In genomic region chr14:24176599-24176998, GRCh38 we compare ENCODE assay signal across 25 cellular contexts. TPM values are rescaled to one million over a fixed set of nuclear protein-coding genes. Genes with fewer than 3 reads are reported as not detected.
DNase-seq lines count a peak whose midpoint lies in the region; ATAC-seq, FAIRE-seq and TF ChIP-seq lines count a peak whose summit lies in the region.
"Had no signal": no experiment of that assay in that cellular context is flagged by ENCODE, and none has a peak within 500 bp of the region (broad histone marks: within the 10 kb centered on the region; RNA-seq: fewer than 3 reads in every experiment).

No MANE protein-coding gene starts in this region.

- peaks cover 22% of the 10 kb centered on the region for H4K20me1 ChIP-seq in neural progenitor cell (ENCODE audit: low read depth)

- H3K27me3 ChIP-seq in Caco-2 (replicated peaks; ENCODE audit: control insufficient read depth, insufficient read depth, low read length), result no peaks in the 10 kb centered on the region
- no peaks in the 10 kb centered on the region for H3K27me3 ChIP-seq in neural progenitor cell
- H3K27me3 ChIP-seq: SJCRH30 had no signal

- POLR2A ChIA-PET in Caco-2 (lab: Charles Lee), result no interaction called here

- no peak for FAIRE-seq in GM12891 (lab: Jason Lieb, UNC)
- FAIRE-seq: GM19239, RCC 7860 had no signal

- H3K9me3 Mint-ChIP-seq in Caco-2 (ENCODE audit: unreplicated experiment) (no peaks in the 10 kb centered on the region), neural progenitor cell (peaks cover 3% of the 10 kb centered on the region)
- H3K9me3 Mint-ChIP-seq in central memory CD8-positive, alpha-beta T cell, result no peaks in the 10 kb centered on the region
- H3K9me3 Mint-ChIP-seq: CD4-positive, alpha-beta memory T cell had no signal

- H3K4me2 ChIP-seq in neural progenitor cell, result no peak overlapping the region

- H3K27me3 Mint-ChIP-seq in Caco-2 (ENCODE audit: insufficient read depth, unreplicated experiment) (no peaks in the 10 kb centered on the region), neural progenitor cell (ENCODE audit: insufficient read depth, low read depth) (peaks cover 2% of the 10 kb centered on the region)
- H3K27me3 Mint-ChIP-seq in central memory CD8-positive, alpha-beta T cell, result no peaks in the 10 kb centered on the region
- H3K27me3 Mint-ChIP-seq: CD4-positive, alpha-beta memory T cell had no signal

- H2AFZ ChIP-seq in neural progenitor cell (replicated peaks), result no peak overlapping the region

- H3K4me1 ChIP-seq in Caco-2, result no peaks in the 10 kb centered on the region
- H3K4me1 ChIP-seq in neural progenitor cell, result peaks cover 5% of the 10 kb centered on the region
- H3K4me1 ChIP-seq: SJCRH30 had no signal

- H3K79me2 ChIP-seq in neural progenitor cell (ENCODE audit: low read depth), result peaks cover 16% of the 10 kb centered on the region

- peaks cover 34% of the 10 kb centered on the region for H3K36me3 Mint-ChIP-seq in Caco-2 (ENCODE audit: insufficient read depth, unreplicated experiment)
- peaks cover 31% of the 10 kb centered on the region for H3K36me3 Mint-ChIP-seq in central memory CD8-positive, alpha-beta T cell (ENCODE audit: insufficient read depth)
- H3K36me3 Mint-ChIP-seq in neural progenitor cell, result peaks cover 11% of the 10 kb centered on the region

- TF ChIP-seq CTCF in Caco-2 (IDR thresholded peaks at IDR 0.05; ENCODE audit: insufficient read depth in 1 of 2, low read depth in 1 of 2, low read length in 1 of 2, severe bottlenecking in 1 of 2, unreplicated experiment in 1 of 2), result no peak
- no peak for TF ChIP-seq CTCF in neural progenitor cell (IDR thresholded peaks at IDR 0.05)

- intact Hi-C loops in Caco-2 (cut with micrococcal nuclease; ENCODE audit: unreplicated experiment), result no loop called here

- H3K4me3 ChIP-seq in Caco-2 (ENCODE audit: low read depth, low read length), result no peak overlapping the region
- H3K4me3 ChIP-seq in neural progenitor cell, result no peak overlapping the region
- H3K4me3 ChIP-seq: SJCRH30 had no signal

- CTCF ChIA-PET in Caco-2 (lab: Charles Lee), result no interaction called here

- no TSS peak for BruUV-seq in Caco-2 (replicated peaks; lab: Mats Ljungman, UMichigan)

- ATAC-seq in central memory CD8-positive, alpha-beta T cell (replicated peaks; ENCODE audit: extremely low read depth, poor library complexity, severe bottlenecking), result no peak
- ATAC-seq: SK-N-SH treated with all-trans-retinoic acid at 6 μM for 48 hours had no signal

- H3K9me3 ChIP-seq in Caco-2 (no peaks in the 10 kb centered on the region), neural progenitor cell (ENCODE audit: low read depth) (no peaks in the 10 kb centered on the region)
- H3K9me3 ChIP-seq: SJCRH30 had no signal

- H3K27ac Mint-ChIP-seq in Caco-2 (ENCODE audit: unreplicated experiment) (peak overlapping the region; percentile 6), neural progenitor cell (no peak overlapping the region)
- H3K27ac Mint-ChIP-seq in central memory CD8-positive, alpha-beta T cell (ENCODE audit: low read depth), result peak overlapping the region; percentile 67

- no peak for TF ChIP-seq POLR2A in GM12891 (IDR thresholded peaks at IDR 0.05; ENCODE audit: low read depth, low read length)

- no peak overlapping the region for H3K27ac ChIP-seq in neural progenitor cell
- H3K27ac ChIP-seq: SJCRH30 had no signal

- H3K4me1 Mint-ChIP-seq in Caco-2 (ENCODE audit: low read depth, unreplicated experiment), result no peaks in the 10 kb centered on the region
- peaks cover 23% of the 10 kb centered on the region for H3K4me1 Mint-ChIP-seq in central memory CD8-positive, alpha-beta T cell
- H3K4me1 Mint-ChIP-seq in neural progenitor cell, result peaks cover 5% of the 10 kb centered on the region

- peaks cover 11% of the 10 kb centered on the region for H3F3A ChIP-seq in neural progenitor cell (ENCODE audit: low read depth)

- DNase-seq in Caco-2 (no peak), GM12891 (ENCODE audit: insufficient read length, low spot score) (no peak), neural progenitor cell (ENCODE audit: low spot score) (no peak), Kasumi-1 (lab: John Stamatoyannopoulos, UW) (no peak), amniotic stem cell (lab: John Stamatoyannopoulos, UW) (no peak)
- DNase-seq in central memory CD8-positive, alpha-beta T cell (ENCODE audit: low spot score in 2 of 2), result no peak
- DNase-seq in activated CD4-positive, alpha-beta T cell treated with anti-CD3 and anti-CD28 coated beads for 4 hours, result no peak
- DNase-seq: C1 segment of cervical spinal cord; CD4-positive, alpha-beta memory T cell; COR-L47; DMS79 treated with DMSO at 0.1 percent for 48 hours; GF-D8; Karpas-422; NCI-H1105; NCI-H1436 treated with DMSO at 0.1 percent for 48 hours; NCI-H187 treated with DMSO at 0.1 percent for 48 hours; NCI-H524 treated with DMSO at 0.1 percent for 48 hours; NCI-H774; SJCRH30 had no signal

- peak overlapping the region; percentile 13 for H3K9ac ChIP-seq in neural progenitor cell

- H3K36me3 ChIP-seq in Caco-2 (ENCODE audit: control insufficient read depth, insufficient read depth, low read length) (no peaks in the 10 kb centered on the region; the same call in 1 of the 2 replicates), neural progenitor cell (no peaks in the 10 kb centered on the region)

- H3K4me3 Mint-ChIP-seq in Caco-2 (ENCODE audit: unreplicated experiment) (no peak overlapping the region), neural progenitor cell (no peak overlapping the region)
- H3K4me3 Mint-ChIP-seq in central memory CD8-positive, alpha-beta T cell, result no peak overlapping the region
- H3K4me3 Mint-ChIP-seq: CD4-positive, alpha-beta memory T cell had no signal

TF ChIP-seq in GM12891, 5 proteins besides CTCF, POLR2A, EP300 and RAD21:
- peak; percentile 44; the same call in 1 of the 2 replicates for TF ChIP-seq POLR2AphosphoS5 (IDR thresholded peaks at IDR 0.05; ENCODE audit: low read depth, low read length)
- TF ChIP-seq SPI1 (IDR thresholded peaks at IDR 0.05; ENCODE audit: low read depth, low read length), result no peak

RNA-seq across cellular contexts. Expression of gene REC8, which starts 4.7 kb away (rescaled TPM):
- total RNA-seq in Caco-2 (2022), result 8.4 and 10.6 TPM in 2 replicates
- polyA plus RNA-seq in GM12891 (2012; ENCODE audit: low read depth, missing spikeins), result 55.7 TPM
- 34.6 and 59.8 TPM in 2 replicates for total RNA-seq in neural progenitor cell (ENCODE audit: low replicate concordance)

RNA-seq across cellular contexts. Expression of gene IPO4, which starts 12.0 kb away (rescaled TPM):
- total RNA-seq in Caco-2 (2022), result 85.4 and 95.8 TPM in 2 replicates
- polyA plus RNA-seq in GM12891 (2012; ENCODE audit: low read depth, missing spikeins), result 37.2 TPM
- 15.9 and 35.5 TPM in 2 replicates for total RNA-seq in neural progenitor cell (ENCODE audit: low replicate concordance)

RNA-seq across cellular contexts. Expression of gene IRF9, which starts 15.5 kb away (rescaled TPM):
- total RNA-seq in Caco-2 (2022) (54.1 and 55.4 TPM in 2 replicates), neural progenitor cell (ENCODE audit: low replicate concordance) (6.9 and 9.7 TPM in 2 replicates)
- 115 TPM for polyA plus RNA-seq in GM12891 (2012; ENCODE audit: low read depth, missing spikeins)

RNA-seq across cellular contexts. Expression of gene TM9SF1, which starts 18.6 kb away (rescaled TPM):
- total RNA-seq in Caco-2 (2022) (41.9 and 47.1 TPM in 2 replicates), neural progenitor cell (ENCODE audit: low replicate concordance) (30.5 and 37.6 TPM in 2 replicates)
- polyA plus RNA-seq in GM12891 (2012; ENCODE audit: low read depth, missing spikeins), result 14.7 TPM

RNA-seq across cellular contexts. Expression of gene TSSK4, which starts 28.9 kb away (rescaled TPM):
- total RNA-seq in Caco-2 (2022) (not detected in 2 replicates), neural progenitor cell (ENCODE audit: low replicate concordance) (not detected in 2 replicates)
- polyA plus RNA-seq in GM12891 (2012; ENCODE audit: low read depth, missing spikeins), result 2.0 TPM
- total RNA-seq: H4, HT-29, M059J had no signal
